21 cellular contexts compared by ENCODE assay signal in genomic region chr11:15783619-15784018, GRCh38.
DNase-seq lines count a peak whose midpoint lies in the region; ATAC-seq, FAIRE-seq and TF ChIP-seq lines count a peak whose summit lies in the region.
"Had no signal": no experiment of that assay in that cellular context is flagged by ENCODE, and none has a peak within 500 bp of the region (broad histone marks: within the 10 kb centered on the region; RNA-seq: fewer than 3 reads in every experiment).

No MANE protein-coding gene starts in this region.

- no peaks in the 10 kb centered on the region for H3K9me3 Mint-ChIP-seq in activated naive CD8-positive, alpha-beta T cell treated with anti-CD3 and anti-CD28 coated beads, Interleukin-2, amount 50 U/mL, for 24 hours
- H3K9me3 Mint-ChIP-seq in activated naive CD8-positive, alpha-beta T cell treated with anti-CD3 and anti-CD28 coated beads for 36 hours: no peaks in the 10 kb centered on the region
- no peaks in the 10 kb centered on the region for H3K9me3 Mint-ChIP-seq in endodermal cell
- no peaks in the 10 kb centered on the region for H3K9me3 Mint-ChIP-seq in activated CD8-positive, alpha-beta T cell treated with anti-CD3 and anti-CD28 coated beads for 36 hours

- no peaks in the 10 kb centered on the region for H3K27me3 ChIP-seq in endodermal cell (ENCODE audit: control insufficient read depth, insufficient read depth, low read length, poor library complexity, severe bottlenecking)
- H3K27me3 ChIP-seq in keratinocyte (ENCODE audit: control insufficient read depth, extremely low read depth, insufficient read depth, low read length): no peaks in the 10 kb centered on the region
- no peaks in the 10 kb centered on the region for H3K27me3 ChIP-seq in lower lobe of right lung (ENCODE audit: low read depth)

- peak overlapping the region; percentile 31 for H3K27ac Mint-ChIP-seq in activated naive CD8-positive, alpha-beta T cell treated with anti-CD3 and anti-CD28 coated beads, Interleukin-2, amount 50 U/mL, for 24 hours
- H3K27ac Mint-ChIP-seq in activated naive CD8-positive, alpha-beta T cell treated with anti-CD3 and anti-CD28 coated beads for 36 hours: no peak overlapping the region
- H3K27ac Mint-ChIP-seq in endodermal cell: peak overlapping the region; percentile 9
- no peak overlapping the region for H3K27ac Mint-ChIP-seq in activated CD8-positive, alpha-beta T cell treated with anti-CD3 and anti-CD28 coated beads for 36 hours
- H3K27ac Mint-ChIP-seq: B cell had no signal

- no peaks in the 10 kb centered on the region for H3K9me3 ChIP-seq in endodermal cell (ENCODE audit: control insufficient read depth, low read length)
- no peaks in the 10 kb centered on the region for H3K9me3 ChIP-seq in keratinocyte (ENCODE audit: control insufficient read depth, low read depth, low read length)
- H3K9me3 ChIP-seq in lower lobe of right lung: no peaks in the 10 kb centered on the region

- POLR2A ChIA-PET in activated CD8-positive, alpha-beta T cell treated with anti-CD3 and anti-CD28 coated beads for 36 hours (lab: Charles Lee): no interaction called here

- H3K27ac ChIP-seq in endodermal cell (ENCODE audit: low read depth, low read length) (no peak overlapping the region), keratinocyte (ENCODE audit: control insufficient read depth, insufficient read depth, low read length) (no peak overlapping the region), lower lobe of right lung (no peak overlapping the region)
- H3K27ac ChIP-seq: 22Rv1, SK-N-MC had no signal

- CTCF ChIA-PET in activated CD8-positive, alpha-beta T cell treated with anti-CD3 and anti-CD28 coated beads for 36 hours (lab: Charles Lee): interaction anchor here (1.0 to 2.1 kb wide), 2 partner anchors 11 to 38 kb away, joined by 3 to 5 read pairs; no protein-coding TSS in a partner anchor

- H2AFZ ChIP-seq in keratinocyte (ENCODE audit: control insufficient read depth, low read length): no peak overlapping the region

- no peaks in the 10 kb centered on the region for H3K4me1 Mint-ChIP-seq in activated naive CD8-positive, alpha-beta T cell treated with anti-CD3 and anti-CD28 coated beads, Interleukin-2, amount 50 U/mL, for 24 hours
- no peaks in the 10 kb centered on the region for H3K4me1 Mint-ChIP-seq in activated naive CD8-positive, alpha-beta T cell treated with anti-CD3 and anti-CD28 coated beads for 36 hours
- H3K4me1 Mint-ChIP-seq in endodermal cell: peaks cover 26% of the 10 kb centered on the region
- no peaks in the 10 kb centered on the region for H3K4me1 Mint-ChIP-seq in activated CD8-positive, alpha-beta T cell treated with anti-CD3 and anti-CD28 coated beads for 36 hours (ENCODE audit: low read depth)
- H3K4me1 Mint-ChIP-seq: B cell had no signal

- H3K9ac ChIP-seq in endodermal cell (ENCODE audit: extremely low read depth, low read length, poor library complexity, severe bottlenecking) (no peak overlapping the region), keratinocyte (ENCODE audit: control insufficient read depth, extremely low read depth, insufficient read depth, low read length) (no peak overlapping the region)

- H3K9me1 ChIP-seq in keratinocyte (ENCODE audit: control insufficient read depth, extremely low read depth, insufficient read depth, low read length): no peaks in the 10 kb centered on the region

- dilution Hi-C loops in keratinocyte (cut with MboI; ENCODE audit: extremely low pct_ligation_motif_present, low sequenced_read_pairs): no loop called here

- 40 to 61% methylated on average over 3 to 4 of the region's 4 CpGs for WGBS in endodermal cell (ENCODE audit: insufficient coverage in 1 of 2, insufficient read length in 1 of 2), 2 experiments

- H4K20me1 ChIP-seq in keratinocyte (ENCODE audit: control insufficient read depth, extremely low read depth, insufficient read depth, low read length): no peaks in the 10 kb centered on the region

- intact Hi-C loops in activated CD8-positive, alpha-beta T cell treated with anti-CD3 and anti-CD28 coated beads for 36 hours (cut with micrococcal nuclease): no loop called here
- intact Hi-C loops in lower lobe of right lung (cut with DNase I): no loop called here

- H3K4me3 Mint-ChIP-seq in activated naive CD8-positive, alpha-beta T cell treated with anti-CD3 and anti-CD28 coated beads, Interleukin-2, amount 50 U/mL, for 24 hours: no peak overlapping the region
- no peak overlapping the region for H3K4me3 Mint-ChIP-seq in activated naive CD8-positive, alpha-beta T cell treated with anti-CD3 and anti-CD28 coated beads for 36 hours
- H3K4me3 Mint-ChIP-seq in endodermal cell: no peak overlapping the region
- H3K4me3 Mint-ChIP-seq in activated CD8-positive, alpha-beta T cell treated with anti-CD3 and anti-CD28 coated beads for 36 hours: no peak overlapping the region
- H3K4me3 Mint-ChIP-seq: B cell had no signal

- H3K4me3 ChIP-seq in endodermal cell (ENCODE audit: low read length) (no peak overlapping the region), keratinocyte (ENCODE audit: control insufficient read depth in 2 of 3, extremely low read depth in 1 of 3, insufficient read depth in 2 of 3, low read depth in 1 of 3, low read length in 3 of 3) (no peak overlapping the region), lower lobe of right lung (no peak overlapping the region)
- H3K4me3 ChIP-seq: SK-N-MC had no signal

- no peak for ATAC-seq in activated naive CD8-positive, alpha-beta T cell treated with anti-CD3 and anti-CD28 coated beads, Interleukin-2, amount 50 U/mL, for 24 hours
- ATAC-seq in GM18519 (IDR thresholded peaks at IDR 0.05; ENCODE audit: low FRiP score, unreplicated experiment): no peak
- no peak for ATAC-seq in activated CD8-positive, alpha-beta T cell treated with anti-CD3 and anti-CD28 coated beads for 36 hours
- no peak for ATAC-seq in lower lobe of right lung
- no peak for ATAC-seq in GM19452 (IDR thresholded peaks at IDR 0.05; ENCODE audit: unreplicated experiment)

- peak; percentile 25 for TF ChIP-seq CTCF in endodermal cell (conservative IDR thresholded peaks at IDR 0.05)
- TF ChIP-seq CTCF in keratinocyte (optimal IDR thresholded peaks at IDR 0.05 in 1 of 3, IDR thresholded peaks at IDR 0.05 in 1 of 3, conservative IDR thresholded peaks at IDR 0.05 in 1 of 3; ENCODE audit: extremely low read depth in 1 of 3, insufficient read depth in 2 of 3, low read length in 3 of 3): no peak
- no peak for TF ChIP-seq CTCF in activated CD8-positive, alpha-beta T cell treated with anti-CD3 and anti-CD28 coated beads for 36 hours (IDR thresholded peaks at IDR 0.05)
- TF ChIP-seq CTCF in lower lobe of right lung (IDR thresholded peaks at IDR 0.05): no peak

- DNase-seq in activated naive CD8-positive, alpha-beta T cell treated with anti-CD3 and anti-CD28 coated beads, Interleukin-2, amount 50 U/mL, for 24 hours: no peak
- DNase-seq in activated naive CD8-positive, alpha-beta T cell treated with anti-CD3 and anti-CD28 coated beads for 36 hours: no peak
- peak; percentile 71 for DNase-seq in endodermal cell
- no peak for DNase-seq in keratinocyte (ENCODE audit: low read depth, low spot score)
- DNase-seq in activated CD8-positive, alpha-beta T cell treated with anti-CD3 and anti-CD28 coated beads for 36 hours: no peak
- DNase-seq in lower lobe of right lung: no peak
- DNase-seq: GF-D8; Kasumi-1; NCI-H1092 treated with DMSO at 0.1 percent for 48 hours; NCI-H146; NCI-H2029 treated with DMSO at 0.1 percent for 48 hours; NCI-H2171 treated with DMSO at 0.1 percent for 48 hours; NK-92 treated with Interleukin-12 subunit alpha and Interleukin-12 subunit beta, amount 100 ng/mL, for 24 hours; SHP77 had no signal

- peak; percentile 80 for FAIRE-seq in keratinocyte (lab: Jason Lieb, UNC)
- FAIRE-seq: H54, RCC 7860 had no signal

- no peaks in the 10 kb centered on the region for H3K36me3 Mint-ChIP-seq in activated naive CD8-positive, alpha-beta T cell treated with anti-CD3 and anti-CD28 coated beads, Interleukin-2, amount 50 U/mL, for 24 hours (ENCODE audit: low read depth)
- no peaks in the 10 kb centered on the region for H3K36me3 Mint-ChIP-seq in activated naive CD8-positive, alpha-beta T cell treated with anti-CD3 and anti-CD28 coated beads for 36 hours
- no peaks in the 10 kb centered on the region for H3K36me3 Mint-ChIP-seq in endodermal cell (ENCODE audit: low read depth)
- no peaks in the 10 kb centered on the region for H3K36me3 Mint-ChIP-seq in activated CD8-positive, alpha-beta T cell treated with anti-CD3 and anti-CD28 coated beads for 36 hours (ENCODE audit: low read depth)

- peaks cover 2% of the 10 kb centered on the region for H3K27me3 Mint-ChIP-seq in activated naive CD8-positive, alpha-beta T cell treated with anti-CD3 and anti-CD28 coated beads, Interleukin-2, amount 50 U/mL, for 24 hours
- H3K27me3 Mint-ChIP-seq in activated naive CD8-positive, alpha-beta T cell treated with anti-CD3 and anti-CD28 coated beads for 36 hours: peaks cover 4% of the 10 kb centered on the region
- no peaks in the 10 kb centered on the region for H3K27me3 Mint-ChIP-seq in endodermal cell (ENCODE audit: insufficient read depth)
- no peaks in the 10 kb centered on the region for H3K27me3 Mint-ChIP-seq in activated CD8-positive, alpha-beta T cell treated with anti-CD3 and anti-CD28 coated beads for 36 hours

- H3K79me2 ChIP-seq in keratinocyte (ENCODE audit: control insufficient read depth, insufficient read depth, low read length): no peaks in the 10 kb centered on the region

- no peaks in the 10 kb centered on the region for H3K36me3 ChIP-seq in endodermal cell (ENCODE audit: control insufficient read depth, insufficient read depth, low read length)
- no peaks in the 10 kb centered on the region for H3K36me3 ChIP-seq in keratinocyte (ENCODE audit: control insufficient read depth in 2 of 2, extremely low read depth in 1 of 2, insufficient read depth in 2 of 2, low read length in 2 of 2)
- H3K36me3 ChIP-seq in lower lobe of right lung: no peaks in the 10 kb centered on the region

- peak overlapping the region; percentile 38 for H3K4me2 ChIP-seq in keratinocyte (ENCODE audit: control insufficient read depth, extremely low read depth, insufficient read depth, low read depth, low read length)

- peaks cover 7% of the 10 kb centered on the region for H3K4me1 ChIP-seq in endodermal cell (ENCODE audit: control insufficient read depth, insufficient read depth, low read length)
- peaks cover 18% of the 10 kb centered on the region for H3K4me1 ChIP-seq in keratinocyte (ENCODE audit: control insufficient read depth, extremely low read depth, insufficient read depth, low read length)
- H3K4me1 ChIP-seq in lower lobe of right lung: no peaks in the 10 kb centered on the region

Comparison
In these comparisons a context has a peak if more than half of its experiments do, and no peak if none do; other contexts are left out.
1. H3K27ac Mint-ChIP-seq: peak in activated naive CD8-positive, alpha-beta T cell treated with anti-CD3 and anti-CD28 coated beads, Interleukin-2, amount 50 U/mL, for 24 hours (single experiment) and endodermal cell (single experiment); none in activated naive CD8-positive, alpha-beta T cell treated with anti-CD3 and anti-CD28 coated beads for 36 hours (single experiment) and activated CD8-positive, alpha-beta T cell treated with anti-CD3 and anti-CD28 coated beads for 36 hours (single experiment).